ENCODE assay signal across 17 cellular contexts in genomic region chrX:50704360-50704759, GRCh38.
DNase-seq lines count a peak whose midpoint lies in the region; ATAC-seq, FAIRE-seq and TF ChIP-seq lines count a peak whose summit lies in the region.
"Had no signal": no experiment of that assay in that cellular context is flagged by ENCODE, and none has a peak within 500 bp of the region (broad histone marks: within the 10 kb centered on the region; RNA-seq: fewer than 3 reads in every experiment).

No MANE protein-coding gene starts in this region.

- no peak for TF ChIP-seq CTCF in AG10803 (conservative IDR thresholded peaks at IDR 0.05; ENCODE audit: low read length)

- H3K27me3 Mint-ChIP-seq in CD8-positive, alpha-beta memory T cell: peaks cover 5 to 9% of the 10 kb centered on the region in 2 donors

- DNase-seq in AG10803 (ENCODE audit: low read depth) (peak; percentile 57), RCC 7860 (ENCODE audit: low spot score) (peak; percentile 53), glomerular visceral epithelial cell (ENCODE audit: extremely low spot score) (peak; percentile 20), stromal cell of bone marrow (ENCODE audit: low read depth) (peak; percentile 10)
- DNase-seq in CD8-positive, alpha-beta memory T cell: no peak
- DNase-seq: DMS53, GDM1, Karpas-422, NCI-H1105 treated with DMSO at 0.1 percent for 48 hours, NCI-H187, NCI-H446, PC-3 had no signal

- CTCF ChIA-PET in CD8-positive, alpha-beta memory T cell (lab: Charles Lee): no interaction called here

- POLR2A ChIA-PET in CD8-positive, alpha-beta memory T cell (lab: Charles Lee): no interaction called here

- H3K4me3 ChIP-seq in AG10803 (ENCODE audit: low read length): no peak overlapping the region
- H3K4me3 ChIP-seq in CD8-positive, alpha-beta memory T cell (ENCODE audit: low read length): no peak overlapping the region
- H3K4me3 ChIP-seq: SK-N-MC had no signal

- H3K9me3 Mint-ChIP-seq in CD8-positive, alpha-beta memory T cell: no peaks in the 10 kb centered on the region

- H3K27ac Mint-ChIP-seq in CD8-positive, alpha-beta memory T cell: no peak overlapping the region

- no peaks in the 10 kb centered on the region for H3K4me1 ChIP-seq in CD8-positive, alpha-beta memory T cell (ENCODE audit: insufficient read depth, low read length)

- H3K4me1 Mint-ChIP-seq in CD8-positive, alpha-beta memory T cell: no peaks in the 10 kb centered on the region

- H3K4me3 Mint-ChIP-seq in CD8-positive, alpha-beta memory T cell: no peak overlapping the region

- no peaks in the 10 kb centered on the region for H3K36me3 Mint-ChIP-seq in CD8-positive, alpha-beta memory T cell

- peak; percentile 90 for FAIRE-seq in RCC 7860 (lab: Jason Lieb, UNC)
- FAIRE-seq: HepG2 had no signal

- H3K36me3 ChIP-seq in CD8-positive, alpha-beta memory T cell (ENCODE audit: insufficient read depth, low read length): no peaks in the 10 kb centered on the region

- no peak for ATAC-seq in HG03378 (IDR thresholded peaks at IDR 0.05; ENCODE audit: unreplicated experiment)
- ATAC-seq in GM19023 (IDR thresholded peaks at IDR 0.05; ENCODE audit: unreplicated experiment): no peak
- ATAC-seq: HepG2, PC-3 had no signal

- no peak overlapping the region for H3K27ac ChIP-seq in CD8-positive, alpha-beta memory T cell (ENCODE audit: low read depth, low read length)
- H3K27ac ChIP-seq: C4-2B, SK-N-MC had no signal

- no peaks in the 10 kb centered on the region for H3K9me3 ChIP-seq in CD8-positive, alpha-beta memory T cell (ENCODE audit: low read length)

- H3K27me3 ChIP-seq in CD8-positive, alpha-beta memory T cell (ENCODE audit: insufficient read depth, low read length, poor library complexity, severe bottlenecking): no peaks in the 10 kb centered on the region

Comparison
In these comparisons a context has a peak if more than half of its experiments do, and no peak if none do; other contexts are left out.
1. DNase-seq: peak in AG10803 (single experiment), RCC 7860 (single experiment), glomerular visceral epithelial cell (single experiment) and stromal cell of bone marrow (single experiment); none in CD8-positive, alpha-beta memory T cell (0 of 5).